ENCODE assay signal across 16 cellular contexts in genomic region chr15:52784799-52785671, GRCh38. TPM values are rescaled to one million over a fixed set of nuclear protein-coding genes. Genes with fewer than 3 reads are reported as not detected.
DNase-seq lines count a peak whose midpoint lies in the region; ATAC-seq and TF ChIP-seq lines count a peak whose summit lies in the region.
"Had no signal": no experiment of that assay in that cellular context is flagged by ENCODE, and none has a peak within 500 bp of the region (broad histone marks: within the 10 kb centered on the region; RNA-seq: fewer than 3 reads in every experiment).

No MANE protein-coding gene starts in this region.

- H3K4me1 Mint-ChIP-seq in GM23338 (peaks cover 60% of the 10 kb centered on the region), neural crest cell (peaks cover 64% of the 10 kb centered on the region), HFFc6 (ENCODE audit: low read depth) (peaks cover 7% of the 10 kb centered on the region)

- peaks cover 49% of the 10 kb centered on the region for H3K4me1 ChIP-seq in GM23338 (ENCODE audit: insufficient read depth)
- peaks cover 17% of the 10 kb centered on the region for H3K4me1 ChIP-seq in hepatocyte (ENCODE audit: insufficient read depth)

- H3K36me3 Mint-ChIP-seq in GM23338 (ENCODE audit: low read depth) = no peaks in the 10 kb centered on the region
- H3K36me3 Mint-ChIP-seq in neural crest cell (ENCODE audit: low read depth) = peaks cover 11% of the 10 kb centered on the region
- H3K36me3 Mint-ChIP-seq in HFFc6 (ENCODE audit: low read depth) = no peaks in the 10 kb centered on the region
- H3K36me3 Mint-ChIP-seq: CD4-positive, CD25-positive, alpha-beta regulatory T cell had no signal

- ATAC-seq in GM23338 = peak; percentile 3

- H3K27me3 Mint-ChIP-seq in GM23338 (ENCODE audit: insufficient read depth, low read depth, poor library complexity) (peaks cover 80% of the 10 kb centered on the region), neural crest cell (ENCODE audit: low read depth) (peaks cover 58% of the 10 kb centered on the region), HFFc6 (ENCODE audit: insufficient read depth) (peaks cover 72% of the 10 kb centered on the region)

- no peaks in the 10 kb centered on the region for H3K9me3 ChIP-seq in hepatocyte (ENCODE audit: low read depth)
- H3K9me3 ChIP-seq: upper lobe of right lung had no signal

- H2AFZ ChIP-seq in GM23338 = no peak overlapping the region
- no peak overlapping the region for H2AFZ ChIP-seq in hepatocyte

- no peak overlapping the region for H3K27ac Mint-ChIP-seq in GM23338
- H3K27ac Mint-ChIP-seq in neural crest cell (ENCODE audit: unreplicated experiment) = peak overlapping the region; percentile 83
- H3K27ac Mint-ChIP-seq in HFFc6 = no peak overlapping the region
- H3K27ac Mint-ChIP-seq: CD4-positive, CD25-positive, alpha-beta regulatory T cell had no signal

- TF ChIP-seq CTCF in GM23338 (conservative IDR thresholded peaks at IDR 0.05; ENCODE audit: low read depth in 2 of 2) (no peak), hepatocyte (IDR thresholded peaks at IDR 0.05; ENCODE audit: poor library complexity) (no peak), neural crest cell (conservative IDR thresholded peaks at IDR 0.05) (no peak), HFFc6 (IDR thresholded peaks at IDR 0.05) (no peak)

- no peaks in the 10 kb centered on the region for H3K9me2 ChIP-seq in GM23338 (ENCODE audit: insufficient read depth)
- no peaks in the 10 kb centered on the region for H3K9me2 ChIP-seq in hepatocyte (replicated peaks; ENCODE audit: insufficient read depth)

- H3K27ac ChIP-seq in GM23338 (ENCODE audit: low read depth) = no peak overlapping the region
- no peak overlapping the region for H3K27ac ChIP-seq in hepatocyte
- H3K27ac ChIP-seq: 22Rv1, brain microvascular endothelial cell, SK-N-MC, upper lobe of right lung had no signal

- H3K4me3 ChIP-seq in GM23338 (peak overlapping the region; percentile 59), hepatocyte (no peak overlapping the region)
- H3K4me3 ChIP-seq: SK-N-MC, upper lobe of right lung had no signal

- H3K9me3 Mint-ChIP-seq in GM23338 = no peaks in the 10 kb centered on the region; the same call in 1 of the 3 replicates
- H3K9me3 Mint-ChIP-seq in neural crest cell = no peaks in the 10 kb centered on the region
- no peaks in the 10 kb centered on the region for H3K9me3 Mint-ChIP-seq in HFFc6

- H3K4me3 Mint-ChIP-seq in GM23338 (peak overlapping the region; percentile 77), neural crest cell (peak overlapping the region; percentile 89), HFFc6 (no peak overlapping the region)

- 2% methylated on average over 43 of the region's 64 CpGs for WGBS in hepatocyte (ENCODE audit: low lambda C conversion rate, missing lambda C conversion rate)

- DNase-seq in DMS 273 (lab: John Stamatoyannopoulos, UW; ENCODE audit: unreplicated experiment) = peak; percentile 33
- DNase-seq in DMS 273 treated with DMSO at 0.1 percent for 48 hours (lab: John Stamatoyannopoulos, UW) = no peak
- DNase-seq in GM23338 (ENCODE audit: low spot score) = peak; percentile 46
- DNase-seq in hepatocyte (ENCODE audit: low spot score) = no peak
- DNase-seq in neural crest cell (ENCODE audit: low read depth, low spot score) = peak; percentile 49
- DNase-seq in A172 (ENCODE audit: low spot score) = no peak
- no peak for DNase-seq in HFFc6
- no peak for DNase-seq in EL
- DNase-seq: brain microvascular endothelial cell; CD4-positive, CD25-positive, alpha-beta regulatory T cell; effector CD4-positive, alpha-beta T cell; stimulated activated CD4-positive, alpha-beta T cell treated with anti-CD3 and anti-CD28 coated beads, Interleukin-2, amount 100 ng/mL, for 48 hours; upper lobe of right lung had no signal

- H4K20me1 ChIP-seq in GM23338 (replicated peaks; ENCODE audit: insufficient read depth) (peaks cover 8% of the 10 kb centered on the region; the same call in 1 of the 2 replicates), hepatocyte (ENCODE audit: insufficient read depth, poor library complexity, severe bottlenecking) (no peaks in the 10 kb centered on the region)

- H3K79me2 ChIP-seq in GM23338 (replicated peaks; ENCODE audit: insufficient read depth) = no peaks in the 10 kb centered on the region
- H3K79me2 ChIP-seq in hepatocyte = no peaks in the 10 kb centered on the region

- H3K27me3 ChIP-seq in GM23338 (ENCODE audit: insufficient read depth) = peaks cover 94% of the 10 kb centered on the region
- peaks cover 87% of the 10 kb centered on the region for H3K27me3 ChIP-seq in hepatocyte

- H3K4me2 ChIP-seq in GM23338 (peak overlapping the region; percentile 82), hepatocyte (peak overlapping the region; percentile 79)

- H3F3A ChIP-seq in GM23338 (replicated peaks; ENCODE audit: low read depth) = peaks cover 19% of the 10 kb centered on the region; the same call in 1 of the 2 replicates

- no peaks in the 10 kb centered on the region for H3K36me3 ChIP-seq in GM23338 (ENCODE audit: insufficient read depth)
- no peaks in the 10 kb centered on the region for H3K36me3 ChIP-seq in hepatocyte (replicated peaks; ENCODE audit: insufficient read depth, low read depth)
- H3K36me3 ChIP-seq: brain microvascular endothelial cell, upper lobe of right lung had no signal

TF ChIP-seq in GM23338, 12 proteins besides CTCF, POLR2A, EP300 and RAD21:
- TF ChIP-seq POLR2AphosphoS5 (IDR thresholded peaks at IDR 0.05; ENCODE audit: low read depth) (no peak), NANOG (IDR thresholded peaks at IDR 0.05; ENCODE audit: borderline replicate concordance) (no peak), STAT1 (IDR thresholded peaks at IDR 0.05; ENCODE audit: unreplicated experiment) (no peak), EZH2 (IDR thresholded peaks at IDR 0.05; ENCODE audit: low read depth, unreplicated experiment) (peak; percentile 86), ZNF331 (CRISPR knock-in tag; IDR thresholded peaks at IDR 0.05; ENCODE audit: low read depth) (no peak), EZH2phosphoT487 (IDR thresholded peaks at IDR 0.05; ENCODE audit: unreplicated experiment) (peak; percentile 47), ETS1 (IDR thresholded peaks at IDR 0.05) (no peak)
- TF ChIP-seq, protein P1, sequence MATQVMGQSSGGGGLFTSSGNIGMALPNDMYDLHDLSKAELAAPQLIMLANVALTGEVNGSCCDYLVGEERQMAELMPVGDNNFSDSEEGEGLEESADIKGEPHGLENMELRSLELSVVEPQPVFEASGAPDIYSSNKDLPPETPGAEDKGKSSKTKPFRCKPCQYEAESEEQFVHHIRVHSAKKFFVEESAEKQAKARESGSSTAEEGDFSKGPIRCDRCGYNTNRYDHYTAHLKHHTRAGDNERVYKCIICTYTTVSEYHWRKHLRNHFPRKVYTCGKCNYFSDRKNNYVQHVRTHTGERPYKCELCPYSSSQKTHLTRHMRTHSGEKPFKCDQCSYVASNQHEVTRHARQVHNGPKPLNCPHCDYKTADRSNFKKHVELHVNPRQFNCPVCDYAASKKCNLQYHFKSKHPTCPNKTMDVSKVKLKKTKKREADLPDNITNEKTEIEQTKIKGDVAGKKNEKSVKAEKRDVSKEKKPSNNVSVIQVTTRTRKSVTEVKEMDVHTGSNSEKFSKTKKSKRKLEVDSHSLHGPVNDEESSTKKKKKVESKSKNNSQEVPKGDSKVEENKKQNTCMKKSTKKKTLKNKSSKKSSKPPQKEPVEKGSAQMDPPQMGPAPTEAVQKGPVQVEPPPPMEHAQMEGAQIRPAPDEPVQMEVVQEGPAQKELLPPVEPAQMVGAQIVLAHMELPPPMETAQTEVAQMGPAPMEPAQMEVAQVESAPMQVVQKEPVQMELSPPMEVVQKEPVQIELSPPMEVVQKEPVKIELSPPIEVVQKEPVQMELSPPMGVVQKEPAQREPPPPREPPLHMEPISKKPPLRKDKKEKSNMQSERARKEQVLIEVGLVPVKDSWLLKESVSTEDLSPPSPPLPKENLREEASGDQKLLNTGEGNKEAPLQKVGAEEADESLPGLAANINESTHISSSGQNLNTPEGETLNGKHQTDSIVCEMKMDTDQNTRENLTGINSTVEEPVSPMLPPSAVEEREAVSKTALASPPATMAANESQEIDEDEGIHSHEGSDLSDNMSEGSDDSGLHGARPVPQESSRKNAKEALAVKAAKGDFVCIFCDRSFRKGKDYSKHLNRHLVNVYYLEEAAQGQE (IDR thresholded peaks at IDR 0.05; ENCODE audit: unreplicated experiment) = no peak

RNA-seq across cellular contexts. Expression of gene ONECUT1, which starts 5.1 kb away (rescaled TPM):
- total RNA-seq in GM23338 (2014; rRNA removed; shearing (Covaris generic)) = 4.2 and 9.4 TPM in 2 replicates
- polyA plus RNA-seq in GM23338 (2016; fragmentation: Nextera tagmentation; extraction: Ambion mirVana) = 3.9 and 4.3 TPM in 2 replicates
- total RNA-seq in hepatocyte = 9.5 and 15.2 TPM in 2 replicates
- polyA plus RNA-seq in hepatocyte = 3.9 and 5.9 TPM in 2 replicates
- 36.5 and 41.6 TPM in 2 replicates for total RNA-seq in neural crest cell
- 0.05 TPM in 1 of 2 replicates, not detected in the other for total RNA-seq in A172 (2014; rRNA removed; shearing (Covaris generic))
- under 1 TPM in 4 of 6 experiments, not detected in 2; 0.16 to 0.38 (median 0.23) TPM for total RNA-seq in HFFc6 (2021; fragmentation: NEBNext Ultra II Directional; extraction: Animal tissue kit (Norgen Biotek cat#: 25700))
- total RNA-seq: CD4-positive, CD25-positive, alpha-beta regulatory T cell; HT1080; upper lobe of right lung had no signal
- polyA plus RNA-seq: CD4-positive, CD25-positive, alpha-beta regulatory T cell had no signal

Comparison
In these comparisons a context has a peak if more than half of its experiments do, and no peak if none do; other contexts are left out.
1. DNase-seq: peak in DMS 273 (single experiment), GM23338 (single experiment) and neural crest cell (single experiment); none in DMS 273 treated with DMSO at 0.1 percent for 48 hours (single experiment), hepatocyte (single experiment), A172 (single experiment), HFFc6 (single experiment) and EL (single experiment).